Comparison of ENCODE assay signal across 8 cellular contexts in the genomic region with DNA sequence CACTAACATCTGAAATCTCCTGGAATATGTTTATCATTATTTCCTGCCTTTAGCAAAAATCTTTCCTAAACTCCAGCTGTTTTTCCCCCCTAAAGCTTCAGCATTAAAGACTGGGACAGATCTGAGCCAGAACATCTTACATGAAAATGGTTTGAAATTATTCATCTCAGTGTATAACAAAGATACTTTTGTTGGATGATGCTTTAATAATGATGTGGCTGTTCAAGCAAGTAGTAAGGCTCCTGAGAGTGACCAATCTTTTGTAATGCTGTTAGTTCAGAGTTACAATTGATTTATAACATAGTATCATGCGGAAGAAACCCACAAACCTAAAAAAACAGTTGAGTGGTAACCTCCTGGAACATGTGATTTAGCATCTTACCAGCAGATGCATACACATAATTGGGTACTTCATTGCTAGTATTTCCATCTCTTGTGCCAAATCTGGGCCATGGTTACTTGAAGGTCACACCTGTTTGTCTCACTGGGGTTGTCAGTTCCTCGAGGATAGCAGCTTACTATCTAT. TPM values are rescaled to one million over a fixed set of nuclear protein-coding genes. Genes with fewer than 3 reads are reported as not detected.
DNase-seq lines count a peak whose midpoint lies in the region; ATAC-seq and TF ChIP-seq lines count a peak whose summit lies in the region.

No MANE protein-coding gene starts in this region.

- H3K9me3 Mint-ChIP-seq in endothelial cell (ENCODE audit: unreplicated experiment) = no peaks in the 10 kb centered on the region

- peak overlapping the region; percentile 85 for H3K9ac ChIP-seq in PC-3 (ENCODE audit: low read length)

- POLR2A ChIA-PET in PC-3 (lab: Charles Lee; ENCODE audit: unreplicated experiment) = no interaction called here

- peaks cover 18% of the 10 kb centered on the region for H3K27me3 Mint-ChIP-seq in endothelial cell (ENCODE audit: unreplicated experiment)

- DNase-seq in NCI-H2107 treated with DMSO at 0.1 percent for 48 hours (lab: John Stamatoyannopoulos, UW; ENCODE audit: unreplicated experiment) (peak; percentile 27), NCI-H2107 (lab: John Stamatoyannopoulos, UW) (no peak), PC-3 (no peak), endothelial cell (ENCODE audit: low spot score) (no peak), gastrocnemius medialis (no peak), NCI-H2081 treated with DMSO at 0.1 percent for 48 hours (lab: John Stamatoyannopoulos, UW) (no peak), activated gamma-delta T cell treated with Interleukin-2 at 50 U/mL for 16 hours (no peak)

- H2AFZ ChIP-seq in PC-3 (ENCODE audit: low read length) = no peak overlapping the region

- H3F3A ChIP-seq in PC-3 (ENCODE audit: low read length, unreplicated experiment) = peaks cover 4% of the 10 kb centered on the region

- no peaks in the 10 kb centered on the region for H3K27me3 ChIP-seq in PC-3 (ENCODE audit: low read length)
- H3K27me3 ChIP-seq in gastrocnemius medialis = no peaks in the 10 kb centered on the region

- H3K9me3 ChIP-seq in PC-3 (ENCODE audit: low read length) = no peaks in the 10 kb centered on the region
- no peaks in the 10 kb centered on the region for H3K9me3 ChIP-seq in gastrocnemius medialis

- in situ Hi-C loops in gastrocnemius medialis (cut with MboI; ENCODE audit: low sequenced_read_pairs in 4 of 4) = no loop called here

- intact Hi-C loops in PC-3 (cut with micrococcal nuclease) = loop anchor here (5.0 kb wide), 1 partner anchor 270 kb away; no protein-coding TSS in a partner anchor
- intact Hi-C loops in gastrocnemius medialis (cut with DNase I; ENCODE audit: low total_unique reads) = no loop called here

- peak overlapping the region; percentile 95 for H3K4me3 ChIP-seq in PC-3 (ENCODE audit: low read length)
- peak overlapping the region in 3 of 4 donors; percentile 82 to 97 (median 94) for H3K4me3 ChIP-seq in gastrocnemius medialis

- H3K27ac Mint-ChIP-seq in endothelial cell (ENCODE audit: unreplicated experiment) = no peak overlapping the region

- H3K4me1 ChIP-seq in PC-3 (ENCODE audit: insufficient read depth, low read length) = peaks cover 39% of the 10 kb centered on the region
- peaks cover 77 to 78% of the 10 kb centered on the region in 2 donors for H3K4me1 ChIP-seq in gastrocnemius medialis

- peak overlapping the region; percentile 99 for H3K4me3 Mint-ChIP-seq in endothelial cell (ENCODE audit: unreplicated experiment)

- peaks cover 16% of the 10 kb centered on the region for H3K36me3 Mint-ChIP-seq in endothelial cell (ENCODE audit: low read depth, unreplicated experiment)

- no peaks in the 10 kb centered on the region; the same call in 1 of the 2 replicates for H3K36me3 ChIP-seq in PC-3 (ENCODE audit: low read depth, low read length)
- no peaks in the 10 kb centered on the region for H3K36me3 ChIP-seq in gastrocnemius medialis

- peak overlapping the region; percentile 92 for H3K4me2 ChIP-seq in PC-3 (ENCODE audit: low read length)

- H4K20me1 ChIP-seq in PC-3 (ENCODE audit: low read length) = peaks cover 59% of the 10 kb centered on the region

- H3K27ac ChIP-seq in PC-3 (ENCODE audit: low read length) (no peak overlapping the region), gastrocnemius medialis (peak overlapping the region; percentile 94 to 98 (median 96))

- CTCF ChIA-PET in PC-3 (lab: Charles Lee) = no interaction called here

- no peak for TF ChIP-seq POLR2A in gastrocnemius medialis (IDR thresholded peaks at IDR 0.05)

- peaks cover 75% of the 10 kb centered on the region for H3K4me1 Mint-ChIP-seq in endothelial cell (ENCODE audit: unreplicated experiment)

- BruUV-seq in PC-3 (replicated peaks; lab: Mats Ljungman, UMichigan) = no TSS peak

- peaks cover 85% of the 10 kb centered on the region for H3K79me2 ChIP-seq in PC-3 (ENCODE audit: low read length)

- TF ChIP-seq CTCF in PC-3 (conservative IDR thresholded peaks at IDR 0.05; ENCODE audit: low read depth, low read length) (no peak), endothelial cell (IDR thresholded peaks at IDR 0.05; ENCODE audit: unreplicated experiment) (no peak), gastrocnemius medialis (IDR thresholded peaks at IDR 0.05 in 4 of 5, conservative IDR thresholded peaks at IDR 0.05 in 1 of 5) (no peak)

- H3K9me2 ChIP-seq in PC-3 (replicated peaks; ENCODE audit: low read length) = no peaks in the 10 kb centered on the region

- ATAC-seq in PC-3 (no peak), gastrocnemius medialis (no peak), GM21423 (IDR thresholded peaks at IDR 0.05; ENCODE audit: unreplicated experiment) (no peak)

RNA-seq across cellular contexts. Expression of gene BZW2, which starts 1.5 kb away (rescaled TPM):
- total RNA-seq in PC-3 (2014; rRNA removed) = 86.1 and 94.1 TPM in 2 replicates
- total RNA-seq in endothelial cell (ENCODE audit: unreplicated experiment) = 141 TPM
- 100 to 1,000 TPM in 3 of 4 donors, 10 to 100 TPM in 1; 86.6 to 145 (median 123) TPM for total RNA-seq in gastrocnemius medialis

RNA-seq across cellular contexts. Expression of gene ANKMY2, which starts 1.9 kb away (rescaled TPM):
- 7.7 and 8.5 TPM in 2 replicates for total RNA-seq in PC-3 (2014; rRNA removed)
- 20.5 TPM for total RNA-seq in endothelial cell (ENCODE audit: unreplicated experiment)
- total RNA-seq in gastrocnemius medialis = 10 to 100 TPM in 1 of 4 donors, 1 to 10 TPM in 3; 7.9 to 16.2 (median 8.6) TPM
